ENCODE assay signal across 12 cellular contexts in the genomic region with DNA sequence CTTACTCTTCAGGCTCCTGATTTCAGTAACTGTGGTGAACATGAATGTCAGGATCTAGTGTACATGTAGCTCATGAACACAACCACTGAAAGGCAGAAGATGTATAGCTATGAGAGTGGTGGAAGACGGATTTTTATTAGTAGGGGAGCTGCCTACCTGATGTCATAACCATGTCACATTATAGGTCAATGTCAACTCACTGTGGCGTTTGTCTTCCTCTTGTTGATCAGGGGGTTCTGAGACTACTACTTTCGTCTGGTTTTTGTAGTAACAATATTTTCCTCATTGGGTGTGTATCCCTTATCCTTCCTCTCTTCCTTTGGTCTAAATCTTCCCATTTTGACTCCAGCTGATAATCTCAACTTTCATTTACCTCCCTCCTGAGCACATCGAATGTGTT. TPM values are rescaled to one million over a fixed set of nuclear protein-coding genes. Genes with fewer than 3 reads are reported as not detected.
"Had no signal": no experiment of that assay in that cellular context is flagged by ENCODE, and none has a peak within 500 bp of the region (broad histone marks: within the 10 kb centered on the region; RNA-seq: fewer than 3 reads in every experiment).

No MANE protein-coding gene starts in this region.

- H3K4me3 ChIP-seq: GM23248, GM23338, HAP-1 had no signal

- ATAC-seq: GM23338, HCT116 had no signal

- H3K9me3 ChIP-seq: HAP-1 had no signal

- H3K27ac ChIP-seq: GM23248 had no signal

- DNase-seq: GM23248, GOT3, H7, H9, HCEC 1CT, HFFc6 had no signal

- H3K36me3 ChIP-seq: HAP-1 had no signal

- FAIRE-seq: H1, H54 had no signal

- H3K4me2 ChIP-seq: GM23338 had no signal

- H2AFZ ChIP-seq: GM23248, GM23338 had no signal

- H3K4me1 ChIP-seq: HAP-1 had no signal

- H3K9ac ChIP-seq: GM23248 had no signal

RNA-seq across cellular contexts. Expression of gene UNC13C, which starts 7.3 kb away (rescaled TPM):
- total RNA-seq: GM23248, H4, HFFc6 had no signal
- polyA plus RNA-seq: GM23248, GM23338 had no signal
